In the genomic region with DNA sequence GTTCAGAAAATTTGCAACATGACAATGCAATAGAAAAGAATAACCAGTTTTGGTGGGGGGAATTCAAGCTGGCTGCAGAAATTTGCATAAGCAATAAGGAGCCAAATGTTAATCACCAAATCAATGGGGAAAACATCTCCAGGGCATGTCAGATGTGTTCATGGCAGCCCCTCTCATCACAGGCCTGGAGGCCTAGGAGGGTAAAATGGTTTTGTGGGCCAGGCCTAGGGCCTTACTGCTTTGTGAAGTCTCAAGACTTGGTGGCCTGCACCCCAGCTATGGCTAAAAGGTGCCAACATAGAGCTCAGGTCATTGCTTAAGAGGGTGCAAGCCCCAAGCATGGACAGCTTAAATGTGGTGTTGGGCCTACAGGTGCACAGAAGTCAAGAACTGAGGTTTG, we compare ENCODE assay signal across 23 cellular contexts.
"Had no signal": no experiment of that assay in that cellular context is flagged by ENCODE, and none has a peak within 500 bp of the region (broad histone marks: within the 10 kb centered on the region; RNA-seq: fewer than 3 reads in every experiment).

No MANE protein-coding gene starts in this region.

- H3K9me3 ChIP-seq: SK-N-SH had no signal

- H3K4me2 ChIP-seq: SK-N-SH had no signal

- DNase-seq: KBM-7, MG63, NCI-H1092 treated with DMSO at 0.1 percent for 48 hours, NCI-H1436, NCI-H187, NCI-H2029, NCI-H2081 treated with DMSO at 0.1 percent for 48 hours, NCI-H2171, NCI-H226, NCI-H446, NCI-H510A, NCI-H524 treated with DMSO at 0.1 percent for 48 hours, NCI-H69, NCI-H774, SHP77, SK-N-SH, SW 1271, T-cell had no signal

- H3K27ac ChIP-seq: HL-60, RWPE1 had no signal

- ATAC-seq: Panc1, PC-3, T-cell had no signal

- H3K36me3 ChIP-seq: MG63 had no signal

- H3K4me3 ChIP-seq: MG63 had no signal

- H3K4me3 Mint-ChIP-seq: IgD-negative memory B cell, T-cell had no signal

- H3K4me1 Mint-ChIP-seq: T-cell had no signal

- H3K9ac ChIP-seq: SK-N-SH had no signal

- H3K27ac Mint-ChIP-seq: IgD-negative memory B cell, T-cell had no signal
